ENCODE assay signal across 8 cellular contexts in genomic region chr3:101936419-101937331, GRCh38.
DNase-seq lines count a peak whose midpoint lies in the region; ATAC-seq and TF ChIP-seq lines count a peak whose summit lies in the region.

No MANE protein-coding gene starts in this region.

- H3K27ac ChIP-seq in CD4-positive, alpha-beta T cell (ENCODE audit: low read depth, low read length), result peak overlapping the region; percentile 37
- H3K27ac ChIP-seq in SJSA1, result peak overlapping the region; percentile 99

- intact Hi-C loops in CD4-positive, alpha-beta T cell (cut with DNase I, micrococcal nuclease), result loop anchor here (1.0 to 5.0 kb wide), 5 partner anchors 74 to 178 kb away; no protein-coding TSS in a partner anchor

- CTCF ChIA-PET in CD4-positive, alpha-beta T cell (lab: Charles Lee), result interaction anchor here (0.7 to 1.2 kb wide), 3 partner anchors 56 to 292 kb away, joined by 3 to 5 read pairs (median 3); no protein-coding TSS in a partner anchor

- H3K4me1 Mint-ChIP-seq in CD4-positive, alpha-beta T cell (ENCODE audit: low read depth), result peaks cover 25% of the 10 kb centered on the region

- DNase-seq in CD4-positive, alpha-beta T cell, result peak in 1 of 10 experiments; percentile 26
- peak in 1 of 2 experiments; percentile 85 for DNase-seq in SJSA1 (ENCODE audit: low read depth in 1 of 2, low spot score in 2 of 2)
- peak; percentile 87 for DNase-seq in epithelial cell of proximal tubule (ENCODE audit: low read depth)
- DNase-seq in stimulated activated CD8-positive, alpha-beta memory T cell treated with anti-CD3 and anti-CD28 coated beads, Interleukin-12 subunit alpha, Interleukin-12 subunit beta, amount 100 ng/mL, for 4 hours (ENCODE audit: low read depth), result peak; percentile 6
- no peak for DNase-seq in NCI-H128 (lab: John Stamatoyannopoulos, UW; ENCODE audit: unreplicated experiment)
- no peak for DNase-seq in NCI-H2196 (lab: John Stamatoyannopoulos, UW; ENCODE audit: unreplicated experiment)

- no peaks in the 10 kb centered on the region for H3K36me3 ChIP-seq in SJSA1

- TF ChIP-seq CTCF in CD4-positive, alpha-beta T cell (IDR thresholded peaks at IDR 0.05), result no peak
- no peak for TF ChIP-seq CTCF in epithelial cell of proximal tubule (conservative IDR thresholded peaks at IDR 0.05; ENCODE audit: low read depth, low read length)

- peak; percentile 92 for ATAC-seq in CD4-positive, alpha-beta T cell (ENCODE audit: poor library complexity)
- ATAC-seq in GM19324 (IDR thresholded peaks at IDR 0.05; ENCODE audit: low FRiP score, unreplicated experiment), result peak; percentile 92
- ATAC-seq in HG03159 (IDR thresholded peaks at IDR 0.05; ENCODE audit: unreplicated experiment), result peak; percentile 91

- no peaks in the 10 kb centered on the region for H3K27me3 Mint-ChIP-seq in CD4-positive, alpha-beta T cell

- no peaks in the 10 kb centered on the region for H3K36me3 Mint-ChIP-seq in CD4-positive, alpha-beta T cell (ENCODE audit: low read depth)

- H3K4me3 ChIP-seq in SJSA1 (no peak overlapping the region), epithelial cell of proximal tubule (ENCODE audit: low read depth, low read length) (no peak overlapping the region)

- H3K27ac Mint-ChIP-seq in CD4-positive, alpha-beta T cell, result peak overlapping the region; percentile 87

- POLR2A ChIA-PET in CD4-positive, alpha-beta T cell (lab: Charles Lee), result interaction anchor here (0.7 to 3.7 kb wide), 7 partner anchors 11 to 288 kb away, joined by 3 to 25 read pairs (median 4); partner anchors contain the start of gene NFKBIZ

- no peaks in the 10 kb centered on the region for H3K27me3 ChIP-seq in CD4-positive, alpha-beta T cell (ENCODE audit: control insufficient read depth, insufficient read depth, low read length)
- no peaks in the 10 kb centered on the region for H3K27me3 ChIP-seq in SJSA1 (replicated peaks)

- H3K4me1 ChIP-seq in SJSA1 (replicated peaks), result peaks cover 58% of the 10 kb centered on the region

- no peaks in the 10 kb centered on the region for H3K9me3 Mint-ChIP-seq in CD4-positive, alpha-beta T cell

- peak overlapping the region; percentile 79 for H3K4me3 Mint-ChIP-seq in CD4-positive, alpha-beta T cell

- no peaks in the 10 kb centered on the region for H3K9me3 ChIP-seq in CD4-positive, alpha-beta T cell (ENCODE audit: control insufficient read depth, low read length)
- no peaks in the 10 kb centered on the region for H3K9me3 ChIP-seq in SJSA1 (replicated peaks)

Comparison
In these comparisons a context has a peak if more than half of its experiments do, and no peak if none do; other contexts are left out.
1. DNase-seq: peak in epithelial cell of proximal tubule (single experiment) and stimulated activated CD8-positive, alpha-beta memory T cell treated with anti-CD3 and anti-CD28 coated beads, Interleukin-12 subunit alpha, Interleukin-12 subunit beta, amount 100 ng/mL, for 4 hours (single experiment); none in NCI-H128 (single experiment) and NCI-H2196 (single experiment).
2. Peak in every context shown above with its lines, with median percentiles within 50 percentile points of each other: ATAC-seq.